ENCODE assay signal across 9 cellular contexts in genomic region chr5:59037041-59037440, GRCh38.
A peak's percentile ranks its signal among the peaks of the same experiment; 100 is the strongest.
DNase-seq lines count a peak whose midpoint lies in the region; ATAC-seq and TF ChIP-seq lines count a peak whose summit lies in the region.
"Had no signal": no experiment of that assay in that cellular context is flagged by ENCODE, and none has a peak within 500 bp of the region (broad histone marks: within the 10 kb centered on the region; RNA-seq: fewer than 3 reads in every experiment).

No MANE protein-coding gene starts in this region.

- no peak for DNase-seq in CD4-positive, alpha-beta memory T cell
- no peak for DNase-seq in PC-9
- DNase-seq in prostate gland (ENCODE audit: low spot score), result no peak
- DNase-seq in NCI-H1436 (lab: John Stamatoyannopoulos, UW), result no peak
- no peak for DNase-seq in erythroblast (lab: John Stamatoyannopoulos, UW)
- no peak for DNase-seq in DMS 273 treated with DMSO at 0.1 percent for 48 hours (lab: John Stamatoyannopoulos, UW)

- H3K9me2 ChIP-seq in PC-9 (ENCODE audit: insufficient read depth), result no peaks in the 10 kb centered on the region

- CTCF ChIA-PET in CD4-positive, alpha-beta memory T cell (lab: Charles Lee; ENCODE audit: partially characterized antibody), result interaction anchor here (0.8 to 7.4 kb wide), 10 partner anchors 10 to 151 kb away, joined by 3 to 184 read pairs (median 6); no protein-coding TSS in a partner anchor
- CTCF ChIA-PET in PC-9 (lab: Charles Lee), result interaction anchor here (0.6 to 1.2 kb wide), 2 partner anchors 18 to 125 kb away, joined by 3 read pairs; no protein-coding TSS in a partner anchor

- H3K27me3 Mint-ChIP-seq in CD4-positive, alpha-beta memory T cell, result no peaks in the 10 kb centered on the region

- H3K36me3 ChIP-seq in CD4-positive, alpha-beta memory T cell (ENCODE audit: insufficient read depth, low read length), result no peaks in the 10 kb centered on the region
- H3K36me3 ChIP-seq in PC-9 (ENCODE audit: low read depth), result no peaks in the 10 kb centered on the region
- no peaks in the 10 kb centered on the region for H3K36me3 ChIP-seq in endocrine pancreas (ENCODE audit: control insufficient read depth, insufficient read depth, low read length)
- H3K36me3 ChIP-seq in prostate gland, result no peaks in the 10 kb centered on the region

- H3F3A ChIP-seq in PC-9 (ENCODE audit: insufficient read depth, low read depth), result peaks cover 12% of the 10 kb centered on the region

- H3K27me3 ChIP-seq in CD4-positive, alpha-beta memory T cell (ENCODE audit: insufficient read depth, low read length), result no peaks in the 10 kb centered on the region
- H3K27me3 ChIP-seq in PC-9 (ENCODE audit: insufficient read depth, low read depth) (no peaks in the 10 kb centered on the region), endocrine pancreas (ENCODE audit: control insufficient read depth, insufficient read depth, low read length) (no peaks in the 10 kb centered on the region), prostate gland (replicated peaks; ENCODE audit: insufficient read depth) (no peaks in the 10 kb centered on the region)

- no peak for ATAC-seq in GM18873 (IDR thresholded peaks at IDR 0.05; ENCODE audit: low FRiP score, unreplicated experiment)
- ATAC-seq: K562 had no signal

- intact Hi-C loops in CD4-positive, alpha-beta memory T cell (cut with micrococcal nuclease), result loop anchor here (10.0 kb wide), 2 partner anchors 48 to 142 kb away; no protein-coding TSS in a partner anchor
- intact Hi-C loops in PC-9 (cut with micrococcal nuclease; ENCODE audit: unreplicated experiment), result no loop called here
- intact Hi-C loops in prostate gland (cut with DNase I), result loop anchor here (5.0 to 10.0 kb wide), 4 partner anchors 88 to 348 kb away; no protein-coding TSS in a partner anchor

- TF ChIP-seq CTCF in PC-9 (conservative IDR thresholded peaks at IDR 0.05) (no peak), prostate gland (IDR thresholded peaks at IDR 0.05) (no peak)

- peaks cover 40 to 90% (median 61%) of the 10 kb centered on the region in 4 donors for H3K4me1 Mint-ChIP-seq in CD4-positive, alpha-beta memory T cell

- H3K36me3 Mint-ChIP-seq in CD4-positive, alpha-beta memory T cell, result peaks cover 13 to 51% of the 10 kb centered on the region in 2 donors

- no peaks in the 10 kb centered on the region for H3K9me3 Mint-ChIP-seq in CD4-positive, alpha-beta memory T cell

- no peaks in the 10 kb centered on the region for H4K20me1 ChIP-seq in PC-9 (ENCODE audit: insufficient read depth)

- peaks cover 64% of the 10 kb centered on the region for H3K4me1 ChIP-seq in CD4-positive, alpha-beta memory T cell (ENCODE audit: insufficient read depth, low read length)
- H3K4me1 ChIP-seq in PC-9 (replicated peaks; ENCODE audit: insufficient read depth) (peaks cover 57% of the 10 kb centered on the region), endocrine pancreas (ENCODE audit: control insufficient read depth, insufficient read depth, low read length) (peaks cover 17% of the 10 kb centered on the region), prostate gland (replicated peaks) (no peaks in the 10 kb centered on the region)

- H3K9me3 ChIP-seq in CD4-positive, alpha-beta memory T cell (ENCODE audit: control insufficient read depth in 1 of 2, low read length in 2 of 2), result no peaks in the 10 kb centered on the region
- H3K9me3 ChIP-seq in PC-9 (ENCODE audit: insufficient read depth, low read depth) (no peaks in the 10 kb centered on the region), endocrine pancreas (ENCODE audit: control insufficient read depth, low read length) (no peaks in the 10 kb centered on the region), prostate gland (no peaks in the 10 kb centered on the region)

- H2AFZ ChIP-seq in PC-9, result no peak overlapping the region

- H3K27ac Mint-ChIP-seq in CD4-positive, alpha-beta memory T cell, result peak overlapping the region; percentile 83 to 99 (median 99)

- peak overlapping the region; percentile 74 for H3K4me2 ChIP-seq in PC-9

- POLR2A ChIA-PET in CD4-positive, alpha-beta memory T cell (lab: Charles Lee; ENCODE audit: partially characterized antibody), result interaction anchor here (1.6 to 5.4 kb wide), 4 partner anchors 20 to 137 kb away, joined by 4 to 72 read pairs (median 32); no protein-coding TSS in a partner anchor
- POLR2A ChIA-PET in PC-9 (lab: Charles Lee; ENCODE audit: unreplicated experiment), result interaction anchor here (0.5 kb wide), 1 partner anchor 8 kb away, joined by 3 read pairs; no protein-coding TSS in a partner anchor

- no TSS peak for BruUV-seq in PC-9 (replicated peaks; lab: Mats Ljungman, UMichigan)

- peak overlapping the region; percentile 81 for H3K27ac ChIP-seq in CD4-positive, alpha-beta memory T cell (ENCODE audit: low read depth, low read length)
- peak overlapping the region; percentile 74 for H3K27ac ChIP-seq in PC-9
- H3K27ac ChIP-seq in prostate gland, result peak overlapping the region; percentile 3 to 7

- peak overlapping the region; percentile 89 to 98 (median 96) for H3K4me3 Mint-ChIP-seq in CD4-positive, alpha-beta memory T cell

- WGBS in prostate gland, result 68% methylated on average over 2 of the region's 2 CpGs

- peaks cover 38% of the 10 kb centered on the region for H3K79me2 ChIP-seq in PC-9 (ENCODE audit: low read depth)

- H3K4me3 ChIP-seq in CD4-positive, alpha-beta memory T cell (ENCODE audit: low read length in 2 of 2), result peak overlapping the region; percentile 2 to 84
- peak overlapping the region; percentile 97; the same call in 1 of the 2 replicates for H3K4me3 ChIP-seq in PC-9
- peak overlapping the region; percentile 64 for H3K4me3 ChIP-seq in endocrine pancreas (ENCODE audit: control insufficient read depth, insufficient read depth, low read length)
- no peak overlapping the region for H3K4me3 ChIP-seq in prostate gland
- H3K4me3 ChIP-seq: K562 had no signal

- H3K9ac ChIP-seq in endocrine pancreas (ENCODE audit: control insufficient read depth, insufficient read depth, low read length), result no peak overlapping the region

- TF ChIP-seq POLR2A in prostate gland (IDR thresholded peaks at IDR 0.05) (no peak), erythroblast (IDR thresholded peaks at IDR 0.05; ENCODE audit: low read length) (no peak)

Comparison
In these comparisons a context has a peak if more than half of its experiments do, and no peak if none do; other contexts are left out.
1. H3K27ac ChIP-seq: peak in every context shown above with its lines; median percentile 81 in CD4-positive, alpha-beta memory T cell; 74 in PC-9; 5 in prostate gland.
2. H3K4me3 ChIP-seq: peak in CD4-positive, alpha-beta memory T cell (2 of 2), PC-9 (single experiment) and endocrine pancreas (single experiment); none in prostate gland (0 of 2).